Comparison of ENCODE assay signal across 1 cellular context in genomic region chrX:115561605-115562491, GRCh38.
TF ChIP-seq lines count a peak whose summit lies in the region.

No MANE protein-coding gene starts in this region.

TF ChIP-seq in A549, 52 proteins besides CTCF, POLR2A, EP300 and RAD21 (continued from another document):
- TF ChIP-seq ELK1 (IDR thresholded peaks at IDR 0.05; ENCODE audit: low read depth, low read length) (no peak), MAFK (IDR thresholded peaks at IDR 0.05; ENCODE audit: partially characterized antibody) (peak; percentile 60)
- TF ChIP-seq, protein P1, sequence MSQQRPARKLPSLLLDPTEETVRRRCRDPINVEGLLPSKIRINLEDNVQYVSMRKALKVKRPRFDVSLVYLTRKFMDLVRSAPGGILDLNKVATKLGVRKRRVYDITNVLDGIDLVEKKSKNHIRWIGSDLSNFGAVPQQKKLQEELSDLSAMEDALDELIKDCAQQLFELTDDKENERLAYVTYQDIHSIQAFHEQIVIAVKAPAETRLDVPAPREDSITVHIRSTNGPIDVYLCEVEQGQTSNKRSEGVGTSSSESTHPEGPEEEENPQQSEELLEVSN (IDR thresholded peaks at IDR 0.05; ENCODE audit: borderline replicate concordance, low read depth), result 0 out of 2 replicates have a peak, but pooled peaks have one; percentile 34
TF ChIP-seq in A549: peak in this region for 3.
